In genomic region chr19:37506387-37507166, GRCh38 we compare ENCODE assay signal across 8 cellular contexts. TPM values are rescaled to one million over a fixed set of nuclear protein-coding genes. Genes with fewer than 3 reads are reported as not detected.
DNase-seq lines count a peak whose midpoint lies in the region; ATAC-seq and TF ChIP-seq lines count a peak whose summit lies in the region.

Gene ZNF793 (plus strand): TSS chr19:37506939. CDS start chr19:37523440, 16,501 bp downstream.

- intact Hi-C loops in lower lobe of right lung (cut with DNase I) = no loop called here

- no peaks in the 10 kb centered on the region for H3K27me3 ChIP-seq in lower lobe of right lung (ENCODE audit: low read depth)

- peaks cover 2% of the 10 kb centered on the region for H3K9me3 ChIP-seq in lower lobe of right lung

- H3K4me3 ChIP-seq in lower lobe of right lung = peak within 1 kb of the TSS; percentile 57

- DNase-seq in AG08395 (ENCODE audit: low spot score) (peak; percentile 78), NCI-H2171 (lab: John Stamatoyannopoulos, UW) (peak; percentile 89), lower lobe of right lung (peak; percentile 67)
- peak; percentile 77 to 83 for DNase-seq in activated CD4-positive, alpha-beta T cell treated with anti-CD3 and anti-CD28 coated beads, Interleukin-2, amount 50 U/mL, for 48 hours
- peak; percentile 64 for DNase-seq in effector CD4-positive, alpha-beta T cell
- peak; percentile 82 for DNase-seq in stimulated activated CD4-positive, alpha-beta T cell treated with anti-CD3 and anti-CD28 coated beads, Interleukin-4, amount 100 ng/mL, for 24 hours

- peak within 1 kb of the TSS; percentile 84 for H3K27ac ChIP-seq in lower lobe of right lung

- no peak for TF ChIP-seq CTCF in lower lobe of right lung (IDR thresholded peaks at IDR 0.05)

- no peaks in the 10 kb centered on the region for H3K4me1 ChIP-seq in lower lobe of right lung

- no peaks in the 10 kb centered on the region for H3K36me3 ChIP-seq in lower lobe of right lung

- ATAC-seq in GM21381 (IDR thresholded peaks at IDR 0.05; ENCODE audit: unreplicated experiment) (peak; percentile 51), lower lobe of right lung (peak; percentile 85 to 96), HG03135 (IDR thresholded peaks at IDR 0.05; ENCODE audit: unreplicated experiment) (no peak)

RNA-seq across cellular contexts. Expression of gene ZNF793, which starts in this region (rescaled TPM):
- total RNA-seq in lower lobe of right lung = 2.0 TPM
